ENCODE assay signal across 11 cellular contexts in genomic region chr4:39348371-39349265, GRCh38. TPM values are rescaled to one million over a fixed set of nuclear protein-coding genes. Genes with fewer than 3 reads are reported as not detected.
DNase-seq lines count a peak whose midpoint lies in the region; TF ChIP-seq lines count a peak whose summit lies in the region.
"Had no signal": no experiment of that assay in that cellular context is flagged by ENCODE, and none has a peak within 500 bp of the region (broad histone marks: within the 10 kb centered on the region; RNA-seq: fewer than 3 reads in every experiment).

No MANE protein-coding gene starts in this region.

- peaks cover 41% of the 10 kb centered on the region for H3K4me1 Mint-ChIP-seq in T-helper 1 cell treated with Interleukin-12 subunit alpha and Interleukin-12 subunit beta and Interleukin-4 antibody, amounts not matched to agents 30 μg/mL and 1 μg/mL, for 36 hours (ENCODE audit: low read depth)
- peaks cover 10% of the 10 kb centered on the region for H3K4me1 Mint-ChIP-seq in progenitor cell of endocrine pancreas (ENCODE audit: low read depth)

- H2BK12ac ChIP-seq in trophoblast cell (ENCODE audit: low read length), result peak overlapping the region; percentile 58

- H3K9me3 ChIP-seq in Karpas-422 (ENCODE audit: low read length) (peaks cover 8% of the 10 kb centered on the region; the same call in 1 of the 2 replicates), adipocyte (ENCODE audit: control insufficient read depth, low read length) (peaks cover 5% of the 10 kb centered on the region), trophoblast cell (ENCODE audit: insufficient read depth, low read depth, low read length) (no peaks in the 10 kb centered on the region)
- H3K9me3 ChIP-seq: adrenal gland had no signal

- H3K36me3 ChIP-seq in Karpas-422 (ENCODE audit: insufficient read depth, low read length) (peaks cover 49% of the 10 kb centered on the region), adipocyte (ENCODE audit: control insufficient read depth, insufficient read depth, low read length, severe bottlenecking) (peaks cover 36% of the 10 kb centered on the region), trophoblast cell (ENCODE audit: control insufficient read depth in 1 of 2, insufficient read depth in 2 of 2, low read length in 2 of 2) (peaks cover 6 to 11% of the 10 kb centered on the region in 2 experiments)

- H4K8ac ChIP-seq in trophoblast cell (ENCODE audit: low read depth, low read length), result peak overlapping the region; percentile 15

- H3K36me3 Mint-ChIP-seq in T-helper 1 cell treated with Interleukin-12 subunit alpha and Interleukin-12 subunit beta and Interleukin-4 antibody, amounts not matched to agents 30 μg/mL and 1 μg/mL, for 36 hours (ENCODE audit: low read depth), result peaks cover 36% of the 10 kb centered on the region
- H3K36me3 Mint-ChIP-seq in progenitor cell of endocrine pancreas (ENCODE audit: insufficient read depth), result peaks cover 21% of the 10 kb centered on the region

- H4K91ac ChIP-seq in trophoblast cell (ENCODE audit: low read depth, low read length), result peak overlapping the region; percentile 4

- WGBS in trophoblast cell (ENCODE audit: extremely low coverage, insufficient coverage, insufficient read length), result no CpG with 5 or more reads among the region's 3 CpGs

- H3K4me1 ChIP-seq in Karpas-422 (ENCODE audit: low read length) (peaks cover 6% of the 10 kb centered on the region), adipocyte (ENCODE audit: control insufficient read depth, insufficient read depth, low read length) (peaks cover 15% of the 10 kb centered on the region), trophoblast cell (ENCODE audit: control insufficient read depth in 1 of 2, insufficient read depth in 2 of 2, low read length in 2 of 2) (peaks cover 0 to 2% of the 10 kb centered on the region in 2 experiments)

- TF ChIP-seq CTCF in progenitor cell of endocrine pancreas (IDR thresholded peaks at IDR 0.05; ENCODE audit: unreplicated experiment), result no peak

- H2AFZ ChIP-seq in Karpas-422 (ENCODE audit: low read length), result no peak overlapping the region
- H2AFZ ChIP-seq in trophoblast cell (ENCODE audit: insufficient read depth, low read length, poor library complexity), result no peak overlapping the region

- no peak overlapping the region for H2AK5ac ChIP-seq in trophoblast cell (ENCODE audit: low read length)

- peak overlapping the region; percentile 59 for H3K27ac Mint-ChIP-seq in T-helper 1 cell treated with Interleukin-12 subunit alpha and Interleukin-12 subunit beta and Interleukin-4 antibody, amounts not matched to agents 30 μg/mL and 1 μg/mL, for 36 hours
- no peak overlapping the region for H3K27ac Mint-ChIP-seq in progenitor cell of endocrine pancreas

- H3K14ac ChIP-seq in trophoblast cell (ENCODE audit: low read length), result no peak overlapping the region

- H4K12ac ChIP-seq in trophoblast cell (ENCODE audit: low read depth, low read length), result no peak overlapping the region

- H3K79me1 ChIP-seq in trophoblast cell (ENCODE audit: low read length), result no peaks in the 10 kb centered on the region

- H3K27ac ChIP-seq in Karpas-422 (ENCODE audit: low read length), result no peak overlapping the region
- H3K27ac ChIP-seq in trophoblast cell (ENCODE audit: low read depth, low read length), result no peak overlapping the region
- H3K27ac ChIP-seq: adrenal gland had no signal

- no peaks in the 10 kb centered on the region for H3K27me3 ChIP-seq in Karpas-422 (ENCODE audit: low read length)
- H3K27me3 ChIP-seq in adipocyte (replicated peaks; ENCODE audit: control insufficient read depth, insufficient read depth, low read length), result no peaks in the 10 kb centered on the region
- no peaks in the 10 kb centered on the region for H3K27me3 ChIP-seq in trophoblast cell (ENCODE audit: insufficient read depth, low read length)
- H3K27me3 ChIP-seq: adrenal gland had no signal

- H3K9me3 Mint-ChIP-seq in T-helper 1 cell treated with Interleukin-12 subunit alpha and Interleukin-12 subunit beta and Interleukin-4 antibody, amounts not matched to agents 30 μg/mL and 1 μg/mL, for 36 hours, result peaks cover 7% of the 10 kb centered on the region
- H3K9me3 Mint-ChIP-seq in progenitor cell of endocrine pancreas (ENCODE audit: low read depth), result peaks cover 3% of the 10 kb centered on the region

- H3K27me3 Mint-ChIP-seq in T-helper 1 cell treated with Interleukin-12 subunit alpha and Interleukin-12 subunit beta and Interleukin-4 antibody, amounts not matched to agents 30 μg/mL and 1 μg/mL, for 36 hours (ENCODE audit: low read depth), result no peaks in the 10 kb centered on the region
- H3K27me3 Mint-ChIP-seq in progenitor cell of endocrine pancreas, result no peaks in the 10 kb centered on the region
- H3K27me3 Mint-ChIP-seq: naive B cell had no signal

- H3K4me2 ChIP-seq in Karpas-422 (ENCODE audit: low read depth, low read length, poor library complexity, severe bottlenecking) (no peak overlapping the region), trophoblast cell (ENCODE audit: low read length) (no peak overlapping the region)

- H3K4me3 Mint-ChIP-seq in T-helper 1 cell treated with Interleukin-12 subunit alpha and Interleukin-12 subunit beta and Interleukin-4 antibody, amounts not matched to agents 30 μg/mL and 1 μg/mL, for 36 hours, result no peak overlapping the region
- no peak overlapping the region for H3K4me3 Mint-ChIP-seq in progenitor cell of endocrine pancreas (ENCODE audit: low read depth)

- H3K18ac ChIP-seq in trophoblast cell (ENCODE audit: low read length), result peak overlapping the region; percentile 65

- H2BK120ac ChIP-seq in trophoblast cell (ENCODE audit: insufficient read depth, low read length, poor library complexity), result no peak overlapping the region

- DNase-seq in T-helper 1 cell, result no peak
- peak; percentile 55 for DNase-seq in Karpas-422
- peak; percentile 6 for DNase-seq in adipocyte (ENCODE audit: low read depth)
- DNase-seq in trophoblast cell, result peak; percentile 19 to 90
- DNase-seq in NCI-H2029 treated with DMSO at 0.1 percent for 48 hours (lab: John Stamatoyannopoulos, UW), result no peak
- DNase-seq in inferior parietal cortex (ENCODE audit: extremely low spot score), result no peak
- no peak for DNase-seq in progenitor cell of endocrine pancreas (ENCODE audit: low spot score, unreplicated experiment)
- DNase-seq: adrenal gland, MM.1S, naive B cell had no signal

- H3K9ac ChIP-seq in Karpas-422 (ENCODE audit: low read length), result no peak overlapping the region
- no peak overlapping the region for H3K9ac ChIP-seq in adipocyte (ENCODE audit: low read length)
- no peak overlapping the region for H3K9ac ChIP-seq in trophoblast cell (ENCODE audit: low read length)

- no peak overlapping the region for H3K4ac ChIP-seq in trophoblast cell (ENCODE audit: low read depth, low read length)

- no peak overlapping the region for H2BK5ac ChIP-seq in trophoblast cell (ENCODE audit: low read depth, low read length, poor library complexity)

- no peaks in the 10 kb centered on the region for H4K20me1 ChIP-seq in Karpas-422 (ENCODE audit: insufficient read depth, low read depth, low read length)

- no peaks in the 10 kb centered on the region for H3K9me2 ChIP-seq in Karpas-422 (replicated peaks; ENCODE audit: insufficient read depth, low read length)

- no peak overlapping the region for H3K23ac ChIP-seq in trophoblast cell (ENCODE audit: low read length)

- H3K4me3 ChIP-seq in Karpas-422 (ENCODE audit: low read length), result no peak overlapping the region
- H3K4me3 ChIP-seq in adipocyte (ENCODE audit: low read length), result no peak overlapping the region
- no peak overlapping the region for H3K4me3 ChIP-seq in trophoblast cell (ENCODE audit: low read depth, low read length)
- H3K4me3 ChIP-seq: adrenal gland had no signal

- peaks cover 95% of the 10 kb centered on the region for H3K79me2 ChIP-seq in Karpas-422 (ENCODE audit: low read length)
- H3K79me2 ChIP-seq in trophoblast cell (ENCODE audit: control insufficient read depth, insufficient read depth, low read length, poor library complexity), result no peaks in the 10 kb centered on the region

RNA-seq across cellular contexts. Expression of gene RFC1, which starts 17.5 kb away (rescaled TPM):
- 41.1 and 64.0 TPM in 2 replicates for total RNA-seq in Karpas-422 (2014; rRNA removed; shearing (Covaris generic); ENCODE audit: low replicate concordance)
- 108 and 109 TPM in 2 replicates for polyA plus RNA-seq in trophoblast cell (2013)
- 46.8 and 58.6 TPM in 2 replicates for total RNA-seq in progenitor cell of endocrine pancreas

RNA-seq across cellular contexts. Expression of gene KLB, which starts 58.1 kb away (rescaled TPM):
- total RNA-seq in Karpas-422 (2014; rRNA removed; shearing (Covaris generic); ENCODE audit: low replicate concordance), result not detected in 2 replicates
- 0.71 and 0.79 TPM in 2 replicates for polyA plus RNA-seq in trophoblast cell (2013)
- total RNA-seq in progenitor cell of endocrine pancreas, result 0.36 and 0.43 TPM in 2 replicates

Comparison
In these comparisons a context has a peak if more than half of its experiments do, and no peak if none do; other contexts are left out.
1. DNase-seq: peak in Karpas-422 (single experiment), adipocyte (single experiment) and trophoblast cell (2 of 2); none in T-helper 1 cell (0 of 5), NCI-H2029 treated with DMSO at 0.1 percent for 48 hours (single experiment), inferior parietal cortex (single experiment) and progenitor cell of endocrine pancreas (single experiment).